In the genomic region with DNA sequence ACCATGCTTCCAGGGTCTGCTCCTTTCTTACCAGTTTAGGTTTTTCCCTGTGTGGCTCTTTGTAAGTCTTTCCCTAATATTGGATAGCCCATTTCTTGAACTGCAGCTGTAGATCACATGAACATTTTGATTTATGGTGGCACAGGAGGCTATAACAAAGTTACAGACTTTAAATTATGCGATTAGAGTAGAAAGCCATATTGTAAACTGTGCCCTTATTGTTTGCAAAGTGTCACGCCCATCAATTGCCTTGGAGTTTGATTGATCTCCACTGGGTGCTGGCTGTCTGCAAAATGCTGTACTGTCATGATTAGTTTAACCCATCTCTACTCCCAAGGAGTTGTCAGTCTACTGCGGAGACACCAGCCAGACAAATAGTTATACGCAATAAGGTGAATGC, we compare ENCODE assay signal across 17 cellular contexts.
A peak's percentile ranks its signal among the peaks of the same experiment; 100 is the strongest.
DNase-seq lines count a peak whose midpoint lies in the region; ATAC-seq and TF ChIP-seq lines count a peak whose summit lies in the region.
"Had no signal": no experiment of that assay in that cellular context is flagged by ENCODE, and none has a peak within 500 bp of the region (broad histone marks: within the 10 kb centered on the region; RNA-seq: fewer than 3 reads in every experiment).

No MANE protein-coding gene starts in this region.

- H3K36me3 ChIP-seq in neural progenitor cell: no peaks in the 10 kb centered on the region
- no peaks in the 10 kb centered on the region for H3K36me3 ChIP-seq in right lobe of liver
- H3K36me3 ChIP-seq: BLaER1 had no signal

- no peak overlapping the region for H3K4me3 Mint-ChIP-seq in neural progenitor cell
- H3K4me3 Mint-ChIP-seq: B cell; CD4-positive, CD25-positive, alpha-beta regulatory T cell; CD8-positive, alpha-beta T cell had no signal

- no peaks in the 10 kb centered on the region for H3K79me2 ChIP-seq in neural progenitor cell (ENCODE audit: low read depth)

- 77% methylated on average over 4 of the region's 4 CpGs for WGBS in right lobe of liver (ENCODE audit: insufficient coverage, low coverage, low lambda C conversion rate, missing lambda C conversion rate)

- H3K9me3 Mint-ChIP-seq in neural progenitor cell: peaks cover 3% of the 10 kb centered on the region
- H3K9me3 Mint-ChIP-seq: CD8-positive, alpha-beta T cell had no signal

- H3K27me3 ChIP-seq in neural progenitor cell (no peaks in the 10 kb centered on the region), right lobe of liver (no peaks in the 10 kb centered on the region)
- H3K27me3 ChIP-seq: BLaER1 had no signal

- H3K4me1 Mint-ChIP-seq in neural progenitor cell: peaks cover 42% of the 10 kb centered on the region
- H3K4me1 Mint-ChIP-seq: B cell; CD4-positive, CD25-positive, alpha-beta regulatory T cell had no signal

- H3K36me3 Mint-ChIP-seq in neural progenitor cell: no peaks in the 10 kb centered on the region
- H3K36me3 Mint-ChIP-seq: CD4-positive, CD25-positive, alpha-beta regulatory T cell; CD8-positive, alpha-beta T cell had no signal

- H4K20me1 ChIP-seq in neural progenitor cell (ENCODE audit: low read depth): no peaks in the 10 kb centered on the region
- H4K20me1 ChIP-seq: BLaER1 had no signal

- H3K4me3 ChIP-seq in neural progenitor cell: no peak overlapping the region
- H3K4me3 ChIP-seq in right lobe of liver: no peak overlapping the region
- H3K4me3 ChIP-seq: BLaER1 had no signal

- H3K9ac ChIP-seq in neural progenitor cell: no peak overlapping the region
- H3K9ac ChIP-seq: BLaER1 had no signal

- peak overlapping the region; percentile 21 for H3K27ac Mint-ChIP-seq in neural progenitor cell
- H3K27ac Mint-ChIP-seq: B cell; CD4-positive, CD25-positive, alpha-beta regulatory T cell; CD8-positive, alpha-beta T cell had no signal

- H3K27ac ChIP-seq in neural progenitor cell: no peak overlapping the region
- no peak overlapping the region for H3K27ac ChIP-seq in right lobe of liver
- H3K27ac ChIP-seq: 22Rv1, BLaER1, C4-2B had no signal

- H2AFZ ChIP-seq in neural progenitor cell (replicated peaks): no peak overlapping the region

- H3K4me1 ChIP-seq in neural progenitor cell: no peaks in the 10 kb centered on the region
- H3K4me1 ChIP-seq in right lobe of liver: no peaks in the 10 kb centered on the region
- H3K4me1 ChIP-seq: Caco-2 had no signal

- intact Hi-C loops in left colon (cut with DNase I, micrococcal nuclease): no loop called here
- intact Hi-C loops in right lobe of liver (cut with DNase I): no loop called here

- no peak for TF ChIP-seq POLR2A in right lobe of liver (IDR thresholded peaks at IDR 0.05)

- DNase-seq in NCI-H146 (lab: John Stamatoyannopoulos, UW): peak; percentile 24
- no peak for DNase-seq in NCI-H146 treated with DMSO at 0.1 percent for 48 hours (lab: John Stamatoyannopoulos, UW; ENCODE audit: unreplicated experiment)
- peak; percentile 22 to 28 for DNase-seq in left colon
- no peak for DNase-seq in neural progenitor cell (ENCODE audit: low spot score)
- no peak for DNase-seq in right lobe of liver
- DNase-seq: Caco-2; CD4-positive, CD25-positive, alpha-beta regulatory T cell; CD8-positive, alpha-beta T cell; DMS153; DND-41; H7; HCEC 1CT had no signal

- no peaks in the 10 kb centered on the region for H3F3A ChIP-seq in neural progenitor cell (ENCODE audit: low read depth)

- H3K4me2 ChIP-seq in neural progenitor cell: no peak overlapping the region
- H3K4me2 ChIP-seq: BLaER1 had no signal

- TF ChIP-seq CTCF in neural progenitor cell (IDR thresholded peaks at IDR 0.05): no peak
- TF ChIP-seq CTCF in right lobe of liver (IDR thresholded peaks at IDR 0.05): no peak

- ATAC-seq in left colon (peak; percentile 97), HG03354 (IDR thresholded peaks at IDR 0.05; ENCODE audit: poor library complexity, severe bottlenecking, unreplicated experiment) (no peak), right lobe of liver (no peak)
- ATAC-seq: CD8-positive, alpha-beta T cell had no signal

- H3K9me3 ChIP-seq in neural progenitor cell (ENCODE audit: low read depth) (no peaks in the 10 kb centered on the region), right lobe of liver (no peaks in the 10 kb centered on the region)
- H3K9me3 ChIP-seq: BLaER1, Caco-2 had no signal

- peaks cover 6% of the 10 kb centered on the region for H3K27me3 Mint-ChIP-seq in neural progenitor cell (ENCODE audit: insufficient read depth, low read depth)
- H3K27me3 Mint-ChIP-seq: CD4-positive, CD25-positive, alpha-beta regulatory T cell had no signal

Comparison
In these comparisons a context has a peak if more than half of its experiments do, and no peak if none do; other contexts are left out.
1. DNase-seq: peak in NCI-H146 (single experiment) and left colon (2 of 2); none in NCI-H146 treated with DMSO at 0.1 percent for 48 hours (single experiment), neural progenitor cell (single experiment) and right lobe of liver (0 of 3).